1 cellular context compared by ENCODE assay signal in genomic region chr2:42910657-42911405, GRCh38.
TF ChIP-seq lines count a peak whose summit lies in the region.

No MANE protein-coding gene starts in this region.

TF ChIP-seq in GM23338, 12 proteins besides CTCF, POLR2A, EP300 and RAD21 (continued from another document):
- TF ChIP-seq ZNF462 (CRISPR knock-in tag; IDR thresholded peaks at IDR 0.05) (no peak), NANOG (IDR thresholded peaks at IDR 0.05; ENCODE audit: borderline replicate concordance) (no peak)
